Comparison of ENCODE assay signal across 12 cellular contexts in genomic region chr12:80892597-80893445, GRCh38. TPM values are rescaled to one million over a fixed set of nuclear protein-coding genes. Genes with fewer than 3 reads are reported as not detected.
DNase-seq lines count a peak whose midpoint lies in the region; ATAC-seq and TF ChIP-seq lines count a peak whose summit lies in the region.
"Had no signal": no experiment of that assay in that cellular context is flagged by ENCODE, and none has a peak within 500 bp of the region (broad histone marks: within the 10 kb centered on the region; RNA-seq: fewer than 3 reads in every experiment).

No MANE protein-coding gene starts in this region.

- in situ Hi-C loops in astrocyte of the cerebellum (cut with HindIII; ENCODE audit: low sequenced_read_pairs), result no loop called here

- no peak for TF ChIP-seq CTCF in astrocyte of the cerebellum (IDR thresholded peaks at IDR 0.05; ENCODE audit: low read depth, low read length, missing control alignments)

- peak; percentile 3 for DNase-seq in A172 (ENCODE audit: low spot score)
- peak; percentile 68 for DNase-seq in astrocyte of the cerebellum (ENCODE audit: low read depth)
- DNase-seq in NCI-H226, result no peak
- DNase-seq in T-helper 1 cell, result no peak
- DNase-seq: DMS153, NCI-H1694 treated with DMSO at 0.1 percent for 48 hours, SW 1271 had no signal

- no peak overlapping the region for H3K4me3 ChIP-seq in astrocyte of the cerebellum (ENCODE audit: low read depth, low read length)
- H3K4me3 ChIP-seq: breast epithelium had no signal

- ATAC-seq in GM18867 (IDR thresholded peaks at IDR 0.05; ENCODE audit: unreplicated experiment) (peak; percentile 73), HG02678 (IDR thresholded peaks at IDR 0.05; ENCODE audit: unreplicated experiment) (peak; percentile 60), GM21825 (IDR thresholded peaks at IDR 0.05; ENCODE audit: unreplicated experiment) (no peak), esophagus mucosa (no peak)

RNA-seq across cellular contexts. Expression of gene LIN7A, which starts 44.9 kb away (rescaled TPM):
- total RNA-seq in A172 (2014; rRNA removed; shearing (Covaris generic)), result 0.21 and 1.2 TPM in 2 replicates
- 0.56 TPM for total RNA-seq in esophagus mucosa

Comparison
In these comparisons a context has a peak if more than half of its experiments do, and no peak if none do; other contexts are left out.
1. DNase-seq: peak in A172 (single experiment) and astrocyte of the cerebellum (single experiment); none in NCI-H226 (single experiment) and T-helper 1 cell (0 of 5).
2. ATAC-seq: peak in GM18867 (single experiment) and HG02678 (single experiment); none in GM21825 (single experiment) and esophagus mucosa (single experiment).